Comparison of ENCODE assay signal across 14 cellular contexts in the genomic region with DNA sequence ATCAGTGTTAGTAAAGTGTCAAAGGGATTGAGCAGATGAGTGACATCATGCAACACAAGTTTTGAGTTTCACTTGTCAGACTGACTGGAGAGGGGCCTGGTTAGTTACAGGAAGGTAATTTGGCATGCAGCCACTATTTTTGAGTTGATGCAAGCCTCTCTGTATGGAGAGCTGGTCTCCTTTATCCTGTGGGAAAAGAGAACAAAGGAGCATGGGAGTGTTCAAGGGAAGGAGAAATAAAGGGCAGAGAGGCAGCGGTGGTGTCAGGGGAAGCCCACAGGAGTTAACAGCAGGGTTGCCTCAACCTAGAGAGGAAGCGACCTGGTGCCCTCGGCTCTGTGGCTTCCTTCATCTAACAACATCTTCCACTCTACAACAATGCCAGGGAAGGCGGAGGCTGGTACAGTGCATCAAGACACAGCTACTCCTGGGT. TPM values are rescaled to one million over a fixed set of nuclear protein-coding genes. Genes with fewer than 3 reads are reported as not detected.
DNase-seq lines count a peak whose midpoint lies in the region; ATAC-seq and TF ChIP-seq lines count a peak whose summit lies in the region.
"Had no signal": no experiment of that assay in that cellular context is flagged by ENCODE, and none has a peak within 500 bp of the region (broad histone marks: within the 10 kb centered on the region; RNA-seq: fewer than 3 reads in every experiment).

No MANE protein-coding gene starts in this region.

- no peak for TF ChIP-seq CTCF in tibial artery (IDR thresholded peaks at IDR 0.05)

- peak overlapping the region; percentile 98 for H3K27ac Mint-ChIP-seq in activated CD4-positive, alpha-beta memory T cell treated with anti-CD3 and anti-CD28 coated beads for 36 hours
- H3K27ac Mint-ChIP-seq in activated naive CD8-positive, alpha-beta T cell treated with anti-CD3 and anti-CD28 coated beads, Interleukin-2, amount 50 U/mL, for 24 hours: peak overlapping the region; percentile 96
- H3K27ac Mint-ChIP-seq: nephron had no signal

- H3K36me3 Mint-ChIP-seq in activated CD4-positive, alpha-beta memory T cell treated with anti-CD3 and anti-CD28 coated beads for 36 hours: peaks cover 70% of the 10 kb centered on the region
- peaks cover 60% of the 10 kb centered on the region for H3K36me3 Mint-ChIP-seq in activated naive CD8-positive, alpha-beta T cell treated with anti-CD3 and anti-CD28 coated beads, Interleukin-2, amount 50 U/mL, for 24 hours (ENCODE audit: low read depth)

- H3K4me1 ChIP-seq in thymus (ENCODE audit: control insufficient read depth, insufficient read depth, low read length) (peaks cover 5% of the 10 kb centered on the region), tibial artery (no peaks in the 10 kb centered on the region)

- POLR2A ChIA-PET in activated CD4-positive, alpha-beta memory T cell treated with anti-CD3 and anti-CD28 coated beads for 36 hours (lab: Charles Lee): interaction anchor here (0.9 to 13.4 kb wide), 26 partner anchors 8 to 164 kb away, joined by 3 to 212 read pairs (median 14); partner anchors contain the start of genes CD28 and ICOS

- peak; percentile 8 to 9 for DNase-seq in activated CD8-positive, alpha-beta memory T cell treated with anti-CD3 and anti-CD28 coated beads for 1 hour (ENCODE audit: extremely low read depth in 1 of 2, low read depth in 1 of 2)
- DNase-seq in activated CD8-positive, alpha-beta memory T cell treated with anti-CD3 and anti-CD28 coated beads, Interleukin-2, amount 50 U/mL, for 48 hours: no peak
- DNase-seq in activated CD4-positive, alpha-beta memory T cell treated with anti-CD3 and anti-CD28 coated beads for 36 hours: peak; percentile 67
- peak; percentile 59 for DNase-seq in activated naive CD8-positive, alpha-beta T cell treated with anti-CD3 and anti-CD28 coated beads, Interleukin-2, amount 50 U/mL, for 24 hours
- DNase-seq in tibial artery (no peak), GF-D8 (lab: John Stamatoyannopoulos, UW) (no peak)
- DNase-seq: islet precursor cell, PC-9, small intestine, substantia nigra had no signal

- no peaks in the 10 kb centered on the region for H3K27me3 Mint-ChIP-seq in activated CD4-positive, alpha-beta memory T cell treated with anti-CD3 and anti-CD28 coated beads for 36 hours
- H3K27me3 Mint-ChIP-seq in activated naive CD8-positive, alpha-beta T cell treated with anti-CD3 and anti-CD28 coated beads, Interleukin-2, amount 50 U/mL, for 24 hours: no peaks in the 10 kb centered on the region

- ATAC-seq in activated naive CD8-positive, alpha-beta T cell treated with anti-CD3 and anti-CD28 coated beads, Interleukin-2, amount 50 U/mL, for 24 hours: peak; percentile 65
- no peak for ATAC-seq in HG03469 (IDR thresholded peaks at IDR 0.05; ENCODE audit: unreplicated experiment)

- intact Hi-C loops in activated CD4-positive, alpha-beta memory T cell treated with anti-CD3 and anti-CD28 coated beads for 36 hours (cut with micrococcal nuclease): loop anchor here (2.0 to 10.0 kb wide), 5 partner anchors 128 to 1235 kb away; partner anchors contain the start of gene FAM117B
- intact Hi-C loops in tibial artery (cut with DNase I; ENCODE audit: low total_unique reads): no loop called here

- H3K4me1 Mint-ChIP-seq in activated CD4-positive, alpha-beta memory T cell treated with anti-CD3 and anti-CD28 coated beads for 36 hours (ENCODE audit: low read depth): peaks cover 70% of the 10 kb centered on the region
- H3K4me1 Mint-ChIP-seq in activated naive CD8-positive, alpha-beta T cell treated with anti-CD3 and anti-CD28 coated beads, Interleukin-2, amount 50 U/mL, for 24 hours: peaks cover 83% of the 10 kb centered on the region
- H3K4me1 Mint-ChIP-seq: nephron had no signal

- H3K27me3 ChIP-seq in thymus (ENCODE audit: control insufficient read depth, insufficient read depth) (no peaks in the 10 kb centered on the region), tibial artery (no peaks in the 10 kb centered on the region)

- CTCF ChIA-PET in activated CD4-positive, alpha-beta memory T cell treated with anti-CD3 and anti-CD28 coated beads for 36 hours (lab: Charles Lee): interaction anchor here (4.2 to 7.8 kb wide), 4 partner anchors 9 to 40 kb away, joined by 17 to 66 read pairs (median 26); no protein-coding TSS in a partner anchor

- peak overlapping the region; percentile 83 for H3K27ac ChIP-seq in thymus (ENCODE audit: low read depth)
- H3K27ac ChIP-seq in tibial artery: no peak overlapping the region
- H3K27ac ChIP-seq: PC-9, VCaP had no signal

- peak overlapping the region; percentile 92 for H3K4me3 Mint-ChIP-seq in activated CD4-positive, alpha-beta memory T cell treated with anti-CD3 and anti-CD28 coated beads for 36 hours
- peak overlapping the region; percentile 93 for H3K4me3 Mint-ChIP-seq in activated naive CD8-positive, alpha-beta T cell treated with anti-CD3 and anti-CD28 coated beads, Interleukin-2, amount 50 U/mL, for 24 hours
- H3K4me3 Mint-ChIP-seq: nephron had no signal

- peaks cover under 1% of the 10 kb centered on the region for H3K9me3 Mint-ChIP-seq in activated CD4-positive, alpha-beta memory T cell treated with anti-CD3 and anti-CD28 coated beads for 36 hours
- H3K9me3 Mint-ChIP-seq in activated naive CD8-positive, alpha-beta T cell treated with anti-CD3 and anti-CD28 coated beads, Interleukin-2, amount 50 U/mL, for 24 hours: peaks cover 15% of the 10 kb centered on the region

- no peaks in the 10 kb centered on the region for H3K36me3 ChIP-seq in thymus (ENCODE audit: control insufficient read depth, insufficient read depth)
- no peaks in the 10 kb centered on the region for H3K36me3 ChIP-seq in tibial artery

- peak overlapping the region; percentile 16 for H3K4me3 ChIP-seq in thymus (ENCODE audit: low read length)
- no peak overlapping the region for H3K4me3 ChIP-seq in tibial artery
- H3K4me3 ChIP-seq: PC-9 had no signal

- no peaks in the 10 kb centered on the region for H3K9me3 ChIP-seq in thymus (ENCODE audit: control insufficient read depth)
- H3K9me3 ChIP-seq in tibial artery: no peaks in the 10 kb centered on the region

- WGBS in thymus: 60% methylated on average over 4 of the region's 4 CpGs

RNA-seq across cellular contexts. Expression of gene CTLA4, which starts 2.1 kb away (rescaled TPM):
- 100 to 1,000 TPM; 245 to 254 TPM for total RNA-seq in activated CD4-positive, alpha-beta memory T cell treated with anti-CD3 and anti-CD28 coated beads for 36 hours
- polyA plus RNA-seq in thymus: 12.3 TPM
- total RNA-seq: PC-9 had no signal

Comparison
In these comparisons a context has a peak if more than half of its experiments do, and no peak if none do; other contexts are left out.
1. DNase-seq: peak in activated CD8-positive, alpha-beta memory T cell treated with anti-CD3 and anti-CD28 coated beads for 1 hour (2 of 2), activated CD4-positive, alpha-beta memory T cell treated with anti-CD3 and anti-CD28 coated beads for 36 hours (single experiment) and activated naive CD8-positive, alpha-beta T cell treated with anti-CD3 and anti-CD28 coated beads, Interleukin-2, amount 50 U/mL, for 24 hours (single experiment); none in activated CD8-positive, alpha-beta memory T cell treated with anti-CD3 and anti-CD28 coated beads, Interleukin-2, amount 50 U/mL, for 48 hours (single experiment), tibial artery (0 of 2) and GF-D8 (single experiment).